ENCODE assay signal across 8 cellular contexts in the genomic region with DNA sequence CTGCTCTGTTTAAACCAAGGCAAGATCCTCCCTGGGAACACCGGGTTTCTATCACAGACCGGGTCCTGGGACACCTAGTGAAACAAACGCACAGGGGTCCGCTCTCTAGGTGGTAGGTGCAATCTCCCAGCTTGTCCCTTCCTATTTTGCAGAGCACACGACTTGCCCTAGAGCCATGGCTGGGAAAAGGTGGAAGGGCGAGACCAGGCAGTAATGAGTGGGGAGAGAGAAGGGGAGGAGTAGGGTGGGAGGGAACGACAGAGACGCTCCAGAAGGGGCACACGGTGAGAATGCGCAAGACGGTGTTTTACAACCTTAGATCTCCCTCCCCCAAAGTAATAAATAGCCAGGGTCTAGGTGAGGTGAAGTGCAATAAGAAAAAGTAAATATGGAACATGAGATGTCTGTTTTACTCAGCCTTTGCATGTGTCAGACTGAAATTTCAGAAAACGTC. TPM values are rescaled to one million over a fixed set of nuclear protein-coding genes. Genes with fewer than 3 reads are reported as not detected.
DNase-seq lines count a peak whose midpoint lies in the region; ATAC-seq, FAIRE-seq and TF ChIP-seq lines count a peak whose summit lies in the region.

No MANE protein-coding gene starts in this region.

- peaks cover 68% of the 10 kb centered on the region for H3K27me3 Mint-ChIP-seq in activated T-cell treated with anti-CD3 and anti-CD28 coated beads, Interleukin-2, amount 50 U/mL, for 4 hours (ENCODE audit: low read depth)

- no peak for DNase-seq in activated T-cell treated with anti-CD3 and anti-CD28 coated beads, Interleukin-2, amount 50 U/mL, for 4 hours
- DNase-seq in activated T-cell treated with anti-CD3 and anti-CD28 coated beads, Interleukin-2, amount 50 U/mL, for 1 hour = no peak
- no peak for DNase-seq in bronchial epithelial cell (ENCODE audit: low read depth)
- DNase-seq in right lobe of liver = no peak
- no peak for DNase-seq in mucosa of descending colon

- H3K36me3 ChIP-seq in bronchial epithelial cell (ENCODE audit: control insufficient read depth, insufficient read depth, low read length) (no peaks in the 10 kb centered on the region), right lobe of liver (no peaks in the 10 kb centered on the region), urinary bladder (ENCODE audit: insufficient read depth) (no peaks in the 10 kb centered on the region), mucosa of descending colon (ENCODE audit: low read depth) (no peaks in the 10 kb centered on the region)

- ATAC-seq in activated T-cell treated with anti-CD3 and anti-CD28 coated beads, Interleukin-2, amount 50 U/mL, for 4 hours = peak; percentile 5 to 16
- peak; percentile 18 to 51 (median 33) for ATAC-seq in right lobe of liver
- no peak for ATAC-seq in mucosa of descending colon
- no peak for ATAC-seq in GM18520 (IDR thresholded peaks at IDR 0.05; ENCODE audit: unreplicated experiment)
- no peak for ATAC-seq in HG03439 (IDR thresholded peaks at IDR 0.05; ENCODE audit: unreplicated experiment)

- H3K27me3 ChIP-seq in bronchial epithelial cell (ENCODE audit: control insufficient read depth, insufficient read depth, low read length) (no peaks in the 10 kb centered on the region), right lobe of liver (no peaks in the 10 kb centered on the region)

- H3K9me3 ChIP-seq in right lobe of liver (peaks cover 0 to 3% (median 0%) of the 10 kb centered on the region in 4 donors), mucosa of descending colon (no peaks in the 10 kb centered on the region)

- FAIRE-seq in bronchial epithelial cell (lab: Jason Lieb, UNC) = no peak

- peak overlapping the region; percentile 57 for H3K4me3 Mint-ChIP-seq in activated T-cell treated with anti-CD3 and anti-CD28 coated beads, Interleukin-2, amount 50 U/mL, for 4 hours

- H3K4me3 ChIP-seq in bronchial epithelial cell (ENCODE audit: low read depth, low read length) (peak overlapping the region; percentile 64), right lobe of liver (peak overlapping the region; percentile 45 to 77 (median 60)), urinary bladder (ENCODE audit: low read depth, low read length) (peak overlapping the region; percentile 78), mucosa of descending colon (no peak overlapping the region)

- WGBS in right lobe of liver (ENCODE audit: insufficient coverage, low coverage, low lambda C conversion rate, missing lambda C conversion rate) = 4% methylated on average over 12 of the region's 12 CpGs
- 21% methylated on average over 12 of the region's 12 CpGs for WGBS in urinary bladder

- peaks cover 10% of the 10 kb centered on the region for H3K4me1 Mint-ChIP-seq in activated T-cell treated with anti-CD3 and anti-CD28 coated beads, Interleukin-2, amount 50 U/mL, for 4 hours (ENCODE audit: low read depth)

- H3K4me1 ChIP-seq in right lobe of liver = peaks cover 0 to 5% (median 0%) of the 10 kb centered on the region in 4 donors
- H3K4me1 ChIP-seq in urinary bladder (ENCODE audit: insufficient read depth) = no peaks in the 10 kb centered on the region
- H3K4me1 ChIP-seq in mucosa of descending colon (ENCODE audit: low read depth) = peaks cover 7% of the 10 kb centered on the region

- intact Hi-C loops in right lobe of liver (cut with DNase I) = loop anchor here in 1 of 2 donors (5.0 to 10.0 kb wide), 2 partner anchors 61 to 182 kb away; no protein-coding TSS in a partner anchor
- intact Hi-C loops in mucosa of descending colon (cut with DNase I, micrococcal nuclease) = loop anchor here in 1 of 2 donors (10.0 kb wide), 1 partner anchor 182 kb away; no protein-coding TSS in a partner anchor

- H3K27ac ChIP-seq in right lobe of liver = peak overlapping the region; percentile 66 to 81 (median 80)
- H3K27ac ChIP-seq in urinary bladder (ENCODE audit: low read depth) = no peak overlapping the region

- TF ChIP-seq POLR2A in right lobe of liver (IDR thresholded peaks at IDR 0.05) = no peak

- TF ChIP-seq CTCF in bronchial epithelial cell (IDR thresholded peaks at IDR 0.05; ENCODE audit: insufficient read depth, low read length, severe bottlenecking) = no peak
- TF ChIP-seq CTCF in right lobe of liver (IDR thresholded peaks at IDR 0.05) = no peak
- TF ChIP-seq CTCF in mucosa of descending colon (IDR thresholded peaks at IDR 0.05) = no peak

- H3K9me3 Mint-ChIP-seq in activated T-cell treated with anti-CD3 and anti-CD28 coated beads, Interleukin-2, amount 50 U/mL, for 4 hours = peaks cover 24% of the 10 kb centered on the region

- H3K36me3 Mint-ChIP-seq in activated T-cell treated with anti-CD3 and anti-CD28 coated beads, Interleukin-2, amount 50 U/mL, for 4 hours (ENCODE audit: insufficient read depth) = no peaks in the 10 kb centered on the region

RNA-seq across cellular contexts. Expression of gene ARHGAP29, which starts 9.3 kb away (rescaled TPM):
- under 1 TPM; 0.16 to 0.33 (median 0.26) TPM for total RNA-seq in activated T-cell treated with anti-CD3 and anti-CD28 coated beads, Interleukin-2, amount 50 U/mL, for 4 hours
- total RNA-seq in bronchial epithelial cell = 7.9 and 18.3 TPM in 2 replicates
- 10 to 100 TPM; 15.1 to 28.9 (median 21.1) TPM for total RNA-seq in right lobe of liver
- 72.0 TPM for total RNA-seq in urinary bladder
- 9.0 TPM for polyA plus RNA-seq in urinary bladder
- 10 to 100 TPM in 1 of 3 donors, 1 to 10 TPM in 2; 2.6 to 11.9 (median 6.7) TPM for total RNA-seq in mucosa of descending colon

Comparison
In these comparisons a context has a peak if more than half of its experiments do, and no peak if none do; other contexts are left out.
1. ATAC-seq: peak in activated T-cell treated with anti-CD3 and anti-CD28 coated beads, Interleukin-2, amount 50 U/mL, for 4 hours (2 of 2) and right lobe of liver (4 of 4); none in mucosa of descending colon (single experiment), GM18520 (single experiment) and HG03439 (single experiment).